In genomic region chr9:70816891-70817290, GRCh38 we compare ENCODE assay signal across 28 cellular contexts.
"Had no signal": no experiment of that assay in that cellular context is flagged by ENCODE, and none has a peak within 500 bp of the region (broad histone marks: within the 10 kb centered on the region; RNA-seq: fewer than 3 reads in every experiment).

No MANE protein-coding gene starts in this region.

- H3K27ac Mint-ChIP-seq: naive thymus-derived CD8-positive, alpha-beta T cell; nephron; stimulated activated memory B cell treated with anti-CD40 and anti-IgM and Interleukin-4, amounts not matched to agents 10 μg/mL and 1 μg/mL and 100 μg/mL, for 72 hours; stimulated activated naive CD8-positive, alpha-beta T cell treated with anti-CD3 and anti-CD28 coated beads, Interleukin-15, amount 100 ng/mL, for 72 hours had no signal

- H3K36me3 Mint-ChIP-seq: naive thymus-derived CD8-positive, alpha-beta T cell; stimulated activated memory B cell treated with anti-CD40 and anti-IgM and Interleukin-4, amounts not matched to agents 10 μg/mL and 1 μg/mL and 100 μg/mL, for 72 hours had no signal

- H3K4me3 ChIP-seq: lower lobe of right lung, pancreas, prostate gland, skin epidermis, spleen, transverse colon, upper lobe of left lung, vagina had no signal

- ATAC-seq: left cardiac atrium; left lobe of liver; lower lobe of right lung; naive thymus-derived CD8-positive, alpha-beta T cell; pancreas; right cardiac atrium; sciatic nerve; stimulated activated memory B cell treated with anti-CD40 and anti-IgM and Interleukin-4, amounts not matched to agents 10 μg/mL and 1 μg/mL and 100 μg/mL, for 72 hours; stimulated activated naive CD8-positive, alpha-beta T cell treated with anti-CD3 and anti-CD28 coated beads, Interleukin-15, amount 100 ng/mL, for 72 hours had no signal

- H3K36me3 ChIP-seq: lower lobe of right lung, pancreas, prostate gland, spleen, transverse colon, upper lobe of left lung, vagina had no signal

- H3K4me1 ChIP-seq: lower lobe of right lung, pancreas, prostate gland, spleen, transverse colon, upper lobe of left lung, vagina had no signal

- DNase-seq: hippocampal formation; left cardiac atrium; lower lobe of right lung; mammary epithelial cell; mesenchymal stem cell; naive thymus-derived CD8-positive, alpha-beta T cell; nucleus accumbens; pancreas; posterior cingulate gyrus; retina; right cardiac atrium; spleen; stimulated activated CD4-positive, alpha-beta T cell treated with anti-CD3 and anti-CD28 coated beads, Interleukin-4, amount 100 ng/mL, for 4 hours; stimulated activated CD8-positive, alpha-beta memory T cell treated with anti-CD3 and anti-CD28 coated beads, Interleukin-4, amount 100 ng/mL, for 48 hours; stimulated activated naive CD4-positive, alpha-beta T cell treated with Interleukin-2 at 50 U/mL for 16 hours; stimulated activated naive CD8-positive, alpha-beta T cell treated with anti-CD3 and anti-CD28 coated beads, Interleukin-15, amount 100 ng/mL, for 72 hours; substantia nigra; transverse colon; upper lobe of left lung had no signal

- H3K9me3 ChIP-seq: lower lobe of right lung, pancreas, prostate gland, spleen, transverse colon, upper lobe of left lung, vagina had no signal

- FAIRE-seq: keratinocyte, pancreas had no signal

- H3K27me3 ChIP-seq: pancreas, spleen, transverse colon, upper lobe of left lung, vagina had no signal

- H3K4me3 Mint-ChIP-seq: naive thymus-derived CD8-positive, alpha-beta T cell; nephron; neural crest cell; stimulated activated memory B cell treated with anti-CD40 and anti-IgM and Interleukin-4, amounts not matched to agents 10 μg/mL and 1 μg/mL and 100 μg/mL, for 72 hours; stimulated activated naive CD8-positive, alpha-beta T cell treated with anti-CD3 and anti-CD28 coated beads, Interleukin-15, amount 100 ng/mL, for 72 hours had no signal

- H3K27ac ChIP-seq: lower lobe of right lung, pancreas, prostate gland, skin epidermis, spleen, transverse colon, upper lobe of left lung, vagina had no signal

- H3K27me3 Mint-ChIP-seq: stimulated activated memory B cell treated with anti-CD40 and anti-IgM and Interleukin-4, amounts not matched to agents 10 μg/mL and 1 μg/mL and 100 μg/mL, for 72 hours; stimulated activated naive CD8-positive, alpha-beta T cell treated with anti-CD3 and anti-CD28 coated beads, Interleukin-15, amount 100 ng/mL, for 72 hours had no signal

- H3K9me3 Mint-ChIP-seq: nephron; stimulated activated memory B cell treated with anti-CD40 and anti-IgM and Interleukin-4, amounts not matched to agents 10 μg/mL and 1 μg/mL and 100 μg/mL, for 72 hours; stimulated activated naive CD8-positive, alpha-beta T cell treated with anti-CD3 and anti-CD28 coated beads, Interleukin-15, amount 100 ng/mL, for 72 hours had no signal

- H3K4me1 Mint-ChIP-seq: naive thymus-derived CD8-positive, alpha-beta T cell; nephron; stimulated activated memory B cell treated with anti-CD40 and anti-IgM and Interleukin-4, amounts not matched to agents 10 μg/mL and 1 μg/mL and 100 μg/mL, for 72 hours; stimulated activated naive CD8-positive, alpha-beta T cell treated with anti-CD3 and anti-CD28 coated beads, Interleukin-15, amount 100 ng/mL, for 72 hours had no signal
